In the genomic region with DNA sequence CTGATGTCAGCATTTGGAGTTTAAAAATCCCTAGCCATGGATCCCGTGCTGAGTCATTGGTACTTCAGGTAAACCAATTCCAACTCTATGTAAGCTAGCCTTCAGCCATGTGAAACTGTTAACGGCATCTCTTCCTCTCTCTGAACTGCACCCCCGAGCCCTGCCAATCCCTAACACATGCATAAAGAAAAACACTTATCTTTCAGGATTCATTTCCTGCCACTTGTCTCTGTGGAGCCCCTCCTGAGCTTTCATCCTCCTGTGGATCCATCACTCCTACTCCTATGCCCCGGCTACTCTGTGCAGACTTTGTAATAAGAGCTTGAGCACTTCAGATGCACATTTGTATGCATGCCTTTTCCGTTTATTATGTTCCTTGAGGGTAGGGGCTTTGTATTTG, we compare ENCODE assay signal across 11 cellular contexts.
DNase-seq lines count a peak whose midpoint lies in the region; ATAC-seq and TF ChIP-seq lines count a peak whose summit lies in the region.
"Had no signal": no experiment of that assay in that cellular context is flagged by ENCODE, and none has a peak within 500 bp of the region (broad histone marks: within the 10 kb centered on the region; RNA-seq: fewer than 3 reads in every experiment).

No MANE protein-coding gene starts in this region.

- peaks cover 38% of the 10 kb centered on the region for H3K4me1 ChIP-seq in endocrine pancreas (ENCODE audit: control insufficient read depth, insufficient read depth, low read length)
- H3K4me1 ChIP-seq in gastrocnemius medialis = peaks cover 48 to 50% of the 10 kb centered on the region in 2 donors

- H3K27me3 ChIP-seq in endocrine pancreas (ENCODE audit: control insufficient read depth, insufficient read depth, low read length) (no peaks in the 10 kb centered on the region), gastrocnemius medialis (no peaks in the 10 kb centered on the region)
- H3K27me3 ChIP-seq: body of pancreas had no signal

- peak; percentile 31 to 35 for ATAC-seq in gastrocnemius medialis
- ATAC-seq in HG03439 (IDR thresholded peaks at IDR 0.05; ENCODE audit: unreplicated experiment) = no peak
- no peak for ATAC-seq in HG02884 (IDR thresholded peaks at IDR 0.05; ENCODE audit: unreplicated experiment)
- no peak for ATAC-seq in HG02588 (IDR thresholded peaks at IDR 0.05; ENCODE audit: unreplicated experiment)
- ATAC-seq: body of pancreas had no signal

- DNase-seq in NCI-H1417 (lab: John Stamatoyannopoulos, UW) (peak; percentile 24 to 75 (median 72)), NCI-H1417 treated with DMSO at 0.1 percent for 48 hours (lab: John Stamatoyannopoulos, UW) (no peak), NCI-H345 treated with DMSO at 0.1 percent for 48 hours (lab: John Stamatoyannopoulos, UW; ENCODE audit: unreplicated experiment) (peak; percentile 23), gastrocnemius medialis (no peak)
- DNase-seq: body of pancreas, kidney glomerular epithelial cell, NCI-H1694 treated with DMSO at 0.1 percent for 48 hours had no signal

- in situ Hi-C loops in gastrocnemius medialis (cut with MboI; ENCODE audit: low sequenced_read_pairs in 4 of 4) = loop anchor here in 3 of 4 donors (25.0 kb wide), 3 partner anchors 188 to 338 kb away; no protein-coding TSS in a partner anchor

- TF ChIP-seq POLR2A in gastrocnemius medialis (IDR thresholded peaks at IDR 0.05) = no peak

- H3K9ac ChIP-seq in endocrine pancreas (ENCODE audit: control insufficient read depth, insufficient read depth, low read length) = no peak overlapping the region

- no peak for TF ChIP-seq CTCF in gastrocnemius medialis (IDR thresholded peaks at IDR 0.05 in 4 of 5, conservative IDR thresholded peaks at IDR 0.05 in 1 of 5)

- H3K9me3 ChIP-seq in endocrine pancreas (ENCODE audit: control insufficient read depth, low read length) (no peaks in the 10 kb centered on the region), gastrocnemius medialis (no peaks in the 10 kb centered on the region)
- H3K9me3 ChIP-seq: body of pancreas had no signal

- H3K27ac ChIP-seq in gastrocnemius medialis = peak overlapping the region in 3 of 4 donors; percentile 52 to 62 (median 60)
- H3K27ac ChIP-seq: body of pancreas had no signal

- intact Hi-C loops in gastrocnemius medialis (cut with DNase I; ENCODE audit: low total_unique reads) = no loop called here

- H3K4me3 ChIP-seq in endocrine pancreas (ENCODE audit: control insufficient read depth, insufficient read depth, low read length) = peak overlapping the region; percentile 19
- H3K4me3 ChIP-seq in gastrocnemius medialis = no peak overlapping the region
- H3K4me3 ChIP-seq: body of pancreas had no signal

- no peaks in the 10 kb centered on the region for H3K36me3 ChIP-seq in endocrine pancreas (ENCODE audit: control insufficient read depth, insufficient read depth, low read length)
- H3K36me3 ChIP-seq in gastrocnemius medialis = no peaks in the 10 kb centered on the region

Comparison
In these comparisons a context has a peak if more than half of its experiments do, and no peak if none do; other contexts are left out.
1. DNase-seq: peak in NCI-H1417 (3 of 3) and NCI-H345 treated with DMSO at 0.1 percent for 48 hours (single experiment); none in NCI-H1417 treated with DMSO at 0.1 percent for 48 hours (single experiment) and gastrocnemius medialis (0 of 2).
2. ATAC-seq: peak in gastrocnemius medialis (2 of 2); none in HG03439 (single experiment), HG02884 (single experiment) and HG02588 (single experiment).